ENCODE assay signal across 1 cellular context in genomic region chr10:121843379-121843778, GRCh38.
TF ChIP-seq lines count a peak whose summit lies in the region.

No MANE protein-coding gene starts in this region.

TF ChIP-seq in HepG2, 621 proteins besides CTCF, POLR2A, EP300 and RAD21 (continued from another document):
- peak; percentile 92 for TF ChIP-seq PPARG (CRISPR knock-in tag; conservative IDR thresholded peaks at IDR 0.05)
- TF ChIP-seq FOXJ3 (CRISPR knock-in tag; IDR thresholded peaks at IDR 0.05; ENCODE audit: borderline replicate concordance): peak; percentile 76; the same call in 1 of the 2 replicates
- peak; percentile 66; the same call in 1 of the 2 replicates for TF ChIP-seq FOXA1 (IDR thresholded peaks at IDR 0.05)
- peak; percentile 72 for TF ChIP-seq FOXA1 (CRISPR knock-in tag; IDR thresholded peaks at IDR 0.05)
- TF ChIP-seq POGZ (CRISPR knock-in tag; IDR thresholded peaks at IDR 0.05): peak; percentile 43; the same call in 1 of the 2 replicates
- TF ChIP-seq ESRRA (CRISPR knock-in tag; IDR thresholded peaks at IDR 0.05; ENCODE audit: low read depth): peak; percentile 67
- TF ChIP-seq CREM (IDR thresholded peaks at IDR 0.05): peak; percentile 53; the same call in 1 of the 2 replicates
- no peak for TF ChIP-seq CREM (CRISPR knock-in tag; IDR thresholded peaks at IDR 0.05)
- peak; percentile 56; the same call in 1 of the 2 replicates for TF ChIP-seq NFIC (IDR thresholded peaks at IDR 0.05; ENCODE audit: low read length)
- peak; percentile 50 for TF ChIP-seq CEBPG (CRISPR knock-in tag; IDR thresholded peaks at IDR 0.05)
- peak; percentile 84 for TF ChIP-seq RARA (CRISPR knock-in tag; IDR thresholded peaks at IDR 0.05)
- TF ChIP-seq HNF4A (CRISPR knock-in tag; IDR thresholded peaks at IDR 0.05): peak; percentile 60
- peak; percentile 58; the same call in 1 of the 2 replicates for TF ChIP-seq NCOA2 (CRISPR knock-in tag; IDR thresholded peaks at IDR 0.05)
- no peak for TF ChIP-seq ZNF441 (CRISPR knock-in tag; IDR thresholded peaks at IDR 0.05; ENCODE audit: borderline replicate concordance)
- TF ChIP-seq, protein P1, sequence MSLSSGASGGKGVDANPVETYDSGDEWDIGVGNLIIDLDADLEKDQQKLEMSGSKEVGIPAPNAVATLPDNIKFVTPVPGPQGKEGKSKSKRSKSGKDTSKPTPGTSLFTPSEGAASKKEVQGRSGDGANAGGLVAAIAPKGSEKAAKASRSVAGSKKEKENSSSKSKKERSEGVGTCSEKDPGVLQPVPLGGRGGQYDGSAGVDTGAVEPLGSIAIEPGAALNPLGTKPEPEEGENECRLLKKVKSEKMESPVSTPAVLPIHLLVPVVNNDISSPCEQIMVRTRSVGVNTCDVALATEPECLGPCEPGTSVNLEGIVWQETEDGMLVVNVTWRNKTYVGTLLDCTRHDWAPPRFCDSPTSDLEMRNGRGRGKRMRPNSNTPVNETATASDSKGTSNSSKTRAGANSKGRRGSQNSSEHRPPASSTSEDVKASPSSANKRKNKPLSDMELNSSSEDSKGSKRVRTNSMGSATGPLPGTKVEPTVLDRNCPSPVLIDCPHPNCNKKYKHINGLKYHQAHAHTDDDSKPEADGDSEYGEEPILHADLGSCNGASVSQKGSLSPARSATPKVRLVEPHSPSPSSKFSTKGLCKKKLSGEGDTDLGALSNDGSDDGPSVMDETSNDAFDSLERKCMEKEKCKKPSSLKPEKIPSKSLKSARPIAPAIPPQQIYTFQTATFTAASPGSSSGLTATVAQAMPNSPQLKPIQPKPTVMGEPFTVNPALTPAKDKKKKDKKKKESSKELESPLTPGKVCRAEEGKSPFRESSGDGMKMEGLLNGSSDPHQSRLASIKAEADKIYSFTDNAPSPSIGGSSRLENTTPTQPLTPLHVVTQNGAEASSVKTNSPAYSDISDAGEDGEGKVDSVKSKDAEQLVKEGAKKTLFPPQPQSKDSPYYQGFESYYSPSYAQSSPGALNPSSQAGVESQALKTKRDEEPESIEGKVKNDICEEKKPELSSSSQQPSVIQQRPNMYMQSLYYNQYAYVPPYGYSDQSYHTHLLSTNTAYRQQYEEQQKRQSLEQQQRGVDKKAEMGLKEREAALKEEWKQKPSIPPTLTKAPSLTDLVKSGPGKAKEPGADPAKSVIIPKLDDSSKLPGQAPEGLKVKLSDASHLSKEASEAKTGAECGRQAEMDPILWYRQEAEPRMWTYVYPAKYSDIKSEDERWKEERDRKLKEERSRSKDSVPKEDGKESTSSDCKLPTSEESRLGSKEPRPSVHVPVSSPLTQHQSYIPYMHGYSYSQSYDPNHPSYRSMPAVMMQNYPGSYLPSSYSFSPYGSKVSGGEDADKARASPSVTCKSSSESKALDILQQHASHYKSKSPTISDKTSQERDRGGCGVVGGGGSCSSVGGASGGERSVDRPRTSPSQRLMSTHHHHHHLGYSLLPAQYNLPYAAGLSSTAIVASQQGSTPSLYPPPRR (CRISPR knock-in tag; IDR thresholded peaks at IDR 0.05; ENCODE audit: borderline replicate concordance): peak; percentile 88
- TF ChIP-seq HMG20A (CRISPR knock-in tag; IDR thresholded peaks at IDR 0.05; ENCODE audit: borderline replicate concordance): peak; percentile 72; the same call in 1 of the 2 replicates
- TF ChIP-seq SNAPC2 (CRISPR knock-in tag; IDR thresholded peaks at IDR 0.05): no peak
